In genomic region chr7:80967536-80968297, GRCh38 we compare ENCODE assay signal across 24 cellular contexts. TPM values are rescaled to one million over a fixed set of nuclear protein-coding genes. Genes with fewer than 3 reads are reported as not detected.
DNase-seq lines count a peak whose midpoint lies in the region; ATAC-seq and TF ChIP-seq lines count a peak whose summit lies in the region.
"Had no signal": no experiment of that assay in that cellular context is flagged by ENCODE, and none has a peak within 500 bp of the region (broad histone marks: within the 10 kb centered on the region; RNA-seq: fewer than 3 reads in every experiment).

No MANE protein-coding gene starts in this region.

- WGBS in mesenchymal stem cell: 70% methylated on average over 4 of the region's 7 CpGs

- H3K36me3 ChIP-seq in mesenchymal stem cell (ENCODE audit: control insufficient read depth in 1 of 2, insufficient read depth in 2 of 2, low read depth in 1 of 2, low read length in 2 of 2): no peaks in the 10 kb centered on the region
- no peaks in the 10 kb centered on the region for H3K36me3 ChIP-seq in WERI-Rb-1
- H3K36me3 ChIP-seq: tibial artery had no signal

- no peaks in the 10 kb centered on the region for H3K4me1 ChIP-seq in mesenchymal stem cell (ENCODE audit: control insufficient read depth, insufficient read depth, low read depth, low read length)
- H3K4me1 ChIP-seq: foreskin keratinocyte, tibial artery had no signal

- H2AK5ac ChIP-seq in mesenchymal stem cell (ENCODE audit: low read length, severe bottlenecking): no peak overlapping the region

- no peak overlapping the region for H3K23ac ChIP-seq in mesenchymal stem cell (ENCODE audit: low read length in 2 of 2)

- H3K4ac ChIP-seq in mesenchymal stem cell (ENCODE audit: low read depth in 1 of 2, low read length in 2 of 2): no peak overlapping the region

- no peak overlapping the region for H2AFZ ChIP-seq in mesenchymal stem cell (ENCODE audit: low read depth, low read length)
- H2AFZ ChIP-seq: PC-9 had no signal

- no peaks in the 10 kb centered on the region for H3K79me1 ChIP-seq in mesenchymal stem cell (replicated peaks; ENCODE audit: low read length, poor library complexity, severe bottlenecking)

- TF ChIP-seq CTCF in AG10803 (conservative IDR thresholded peaks at IDR 0.05; ENCODE audit: low read length): no peak
- no peak for TF ChIP-seq CTCF in WERI-Rb-1 (IDR thresholded peaks at IDR 0.05; ENCODE audit: low read depth, low read length)

- no peak overlapping the region for H4K8ac ChIP-seq in mesenchymal stem cell (ENCODE audit: low read length)

- H3K27ac ChIP-seq in mesenchymal stem cell (ENCODE audit: low read length, poor library complexity, severe bottlenecking): no peak overlapping the region
- H3K27ac ChIP-seq in WERI-Rb-1: no peak overlapping the region
- H3K27ac ChIP-seq: foreskin keratinocyte, PC-9, tibial artery had no signal

- DNase-seq in AG10803 (ENCODE audit: low read depth) (peak; percentile 71), NCI-H2171 (lab: John Stamatoyannopoulos, UW) (peak; percentile 6), astrocyte of the hippocampus (ENCODE audit: low read depth, low spot score) (peak; percentile 61), mesenchymal stem cell (peak; percentile 18), OCI-M2 (lab: John Stamatoyannopoulos, UW; ENCODE audit: unreplicated experiment) (no peak), WERI-Rb-1 (no peak)
- DNase-seq: activated CD4-positive, alpha-beta T cell treated with anti-CD3 and anti-CD28 coated beads, Interleukin-2, amount 10 ng/mL, durations not matched to agents 24 days and 14 days; activated CD8-positive, alpha-beta memory T cell treated with anti-CD3 and anti-CD28 coated beads, Interleukin-2, amount 50 U/mL, for 4 hours; activated effector memory CD4-positive, alpha-beta T cell treated with Interleukin-2 at 50 U/mL for 16 hours; amygdala; DMS79 treated with DMSO at 0.1 percent for 48 hours; endodermal cell; foreskin keratinocyte; H7; kidney glomerular epithelial cell; NCI-H1105 treated with DMSO at 0.1 percent for 48 hours; NCI-H2107; nucleus accumbens; PC-9; right cardiac atrium; stimulated activated naive CD4-positive, alpha-beta T cell; tibial artery had no signal

- no peak overlapping the region for H3K4me3 ChIP-seq in AG10803 (ENCODE audit: low read length)
- no peak overlapping the region for H3K4me3 ChIP-seq in mesenchymal stem cell (ENCODE audit: insufficient read depth in 1 of 2, low read depth in 1 of 2, low read length in 2 of 2)
- H3K4me3 ChIP-seq in WERI-Rb-1 (ENCODE audit: low read depth, low read length): no peak overlapping the region
- H3K4me3 ChIP-seq: PC-9, tibial artery had no signal

- H3K27me3 ChIP-seq in mesenchymal stem cell (ENCODE audit: control insufficient read depth in 1 of 2, insufficient read depth in 1 of 2, low read length in 2 of 2) (no peaks in the 10 kb centered on the region), WERI-Rb-1 (ENCODE audit: insufficient read depth, low read depth, severe bottlenecking) (no peaks in the 10 kb centered on the region)
- H3K27me3 ChIP-seq: foreskin keratinocyte, tibial artery had no signal

- no peak overlapping the region for H3K9ac ChIP-seq in mesenchymal stem cell (ENCODE audit: low read length)

- H3K4me2 ChIP-seq in mesenchymal stem cell (ENCODE audit: low read length, poor library complexity, severe bottlenecking): no peak overlapping the region
- H3K4me2 ChIP-seq: PC-9 had no signal

- H2BK12ac ChIP-seq in mesenchymal stem cell (ENCODE audit: low read length in 2 of 2): no peak overlapping the region

- no peak overlapping the region for H3K14ac ChIP-seq in mesenchymal stem cell (ENCODE audit: low read length in 2 of 2)

- no peak overlapping the region for H4K91ac ChIP-seq in mesenchymal stem cell (ENCODE audit: low read length)

- no peak overlapping the region for H3K18ac ChIP-seq in mesenchymal stem cell (ENCODE audit: low read depth in 1 of 2, low read length in 2 of 2)

- no peak overlapping the region for H2BK120ac ChIP-seq in mesenchymal stem cell (ENCODE audit: low read depth, low read length)

- H2BK5ac ChIP-seq in mesenchymal stem cell (ENCODE audit: low read depth, low read length, poor library complexity, severe bottlenecking): no peak overlapping the region

- no peak overlapping the region for H2BK15ac ChIP-seq in mesenchymal stem cell (ENCODE audit: low read depth, poor library complexity, severe bottlenecking)

- H3K9me3 ChIP-seq in mesenchymal stem cell (ENCODE audit: control insufficient read depth, low read length) (no peaks in the 10 kb centered on the region), WERI-Rb-1 (ENCODE audit: severe bottlenecking) (no peaks in the 10 kb centered on the region)
- H3K9me3 ChIP-seq: tibial artery had no signal

- ATAC-seq in HG03571 (IDR thresholded peaks at IDR 0.05; ENCODE audit: unreplicated experiment) (no peak), GM19395 (IDR thresholded peaks at IDR 0.05; ENCODE audit: unreplicated experiment) (no peak)
- ATAC-seq: foreskin keratinocyte, right cardiac atrium had no signal

RNA-seq across cellular contexts. Expression of gene SEMA3C, which starts 48.9 kb away (rescaled TPM):
- polyA plus RNA-seq in mesenchymal stem cell (2013, experiment 1 of 2): 15.0 TPM
- polyA plus RNA-seq in mesenchymal stem cell (2013, experiment 2 of 2): 14.3 TPM

Comparison
In these comparisons a context has a peak if more than half of its experiments do, and no peak if none do; other contexts are left out.
1. DNase-seq: peak in AG10803 (single experiment), NCI-H2171 (single experiment), astrocyte of the hippocampus (single experiment) and mesenchymal stem cell (single experiment); none in OCI-M2 (single experiment) and WERI-Rb-1 (single experiment).